16 cellular contexts compared by ENCODE assay signal in genomic region chr12:63362166-63362565, GRCh38.
"Had no signal": no experiment of that assay in that cellular context is flagged by ENCODE, and none has a peak within 500 bp of the region (broad histone marks: within the 10 kb centered on the region; RNA-seq: fewer than 3 reads in every experiment).

No MANE protein-coding gene starts in this region.

- DNase-seq: dermis blood vessel endothelial cell; dorsolateral prefrontal cortex; effector CD4-positive, alpha-beta T cell; effector memory CD4-positive, alpha-beta T cell; gastrocnemius medialis; glutamatergic neuron; head of caudate nucleus; heart right ventricle; hippocampal formation; left cardiac atrium; left lung; left ventricle myocardium superior; mesendoderm; midbrain; naive thymus-derived CD4-positive, alpha-beta T cell; natural killer cell had no signal

- ATAC-seq: gastrocnemius medialis; heart right ventricle; left cardiac atrium; left lung; left ventricle myocardium superior; naive thymus-derived CD4-positive, alpha-beta T cell; natural killer cell had no signal
